In genomic region chr22:25362883-25363240, GRCh38 we compare ENCODE assay signal across 19 cellular contexts.
DNase-seq lines count a peak whose midpoint lies in the region; ATAC-seq and TF ChIP-seq lines count a peak whose summit lies in the region.
"Had no signal": no experiment of that assay in that cellular context is flagged by ENCODE, and none has a peak within 500 bp of the region (broad histone marks: within the 10 kb centered on the region; RNA-seq: fewer than 3 reads in every experiment).

No MANE protein-coding gene starts in this region.

- H3K36me3 ChIP-seq in right atrium auricular region, result peaks cover 18% of the 10 kb centered on the region
- H3K36me3 ChIP-seq in left lung, result peaks cover 0 to 33% of the 10 kb centered on the region in 2 donors
- peaks cover 10% of the 10 kb centered on the region for H3K36me3 ChIP-seq in thoracic aorta
- H3K36me3 ChIP-seq: prostate gland had no signal

- no peak overlapping the region for H3K27ac ChIP-seq in right atrium auricular region
- H3K27ac ChIP-seq in left lung, result no peak overlapping the region
- peak overlapping the region; percentile 35 to 63 for H3K27ac ChIP-seq in thoracic aorta
- H3K27ac ChIP-seq: epithelial cell of prostate, prostate gland, tibial nerve had no signal

- H3K9me3 Mint-ChIP-seq in chondrocyte (ENCODE audit: low read depth), result no peaks in the 10 kb centered on the region
- H3K9me3 Mint-ChIP-seq in activated CD4-positive, alpha-beta T cell treated with anti-CD3 and anti-CD28 coated beads, Interleukin-2, amount 10 ng/mL, durations not matched to agents 7 days and 5 days, result no peaks in the 10 kb centered on the region
- H3K9me3 Mint-ChIP-seq: activated CD4-positive, alpha-beta memory T cell treated with anti-CD3 and anti-CD28 coated beads, Interleukin-2, amount 10 ng/mL, durations not matched to agents 7 days and 5 days; activated naive CD8-positive, alpha-beta T cell treated with anti-CD3 and anti-CD28 coated beads, Interleukin-2, amount 10 ng/mL, durations not matched to agents 7 days and 5 days; CD8-positive, alpha-beta T cell; memory B cell; T-helper 1 cell treated with Interleukin-12 subunit alpha and Interleukin-12 subunit beta and Interleukin-4 antibody, amounts not matched to agents 30 μg/mL and 1 μg/mL, for 36 hours had no signal

- H3K36me3 Mint-ChIP-seq in chondrocyte (ENCODE audit: low read depth), result peaks cover 3% of the 10 kb centered on the region
- H3K36me3 Mint-ChIP-seq in activated CD4-positive, alpha-beta T cell treated with anti-CD3 and anti-CD28 coated beads, Interleukin-2, amount 10 ng/mL, durations not matched to agents 7 days and 5 days (ENCODE audit: low read depth), result no peaks in the 10 kb centered on the region
- H3K36me3 Mint-ChIP-seq: activated naive CD8-positive, alpha-beta T cell treated with anti-CD3 and anti-CD28 coated beads, Interleukin-2, amount 10 ng/mL, durations not matched to agents 7 days and 5 days had no signal

- no peak overlapping the region for H3K4me3 ChIP-seq in right atrium auricular region
- no peak overlapping the region for H3K4me3 ChIP-seq in left lung
- H3K4me3 ChIP-seq in thoracic aorta, result no peak overlapping the region
- H3K4me3 ChIP-seq: Peyer's patch, prostate gland, tibial nerve had no signal

- no peaks in the 10 kb centered on the region for H3K27me3 ChIP-seq in right atrium auricular region
- H3K27me3 ChIP-seq in left lung, result no peaks in the 10 kb centered on the region
- no peaks in the 10 kb centered on the region for H3K27me3 ChIP-seq in thoracic aorta (replicated peaks; ENCODE audit: insufficient read depth)
- H3K27me3 ChIP-seq: Peyer's patch, tibial nerve had no signal

- intact Hi-C loops in Right ventricle myocardium inferior (cut with DNase I), result loop anchor here (1.0 kb wide), 1 partner anchor 84 kb away; no protein-coding TSS in a partner anchor
- intact Hi-C loops in left lung (cut with DNase I), result no loop called here

- H3K4me1 ChIP-seq in right atrium auricular region (peaks cover 0 to 35% of the 10 kb centered on the region in 2 donors), left lung (peaks cover 0 to 31% of the 10 kb centered on the region in 2 donors), thoracic aorta (ENCODE audit: control insufficient read depth in 1 of 2, low read depth in 2 of 2) (peaks cover 3 to 29% of the 10 kb centered on the region in 2 donors)
- H3K4me1 ChIP-seq: prostate gland had no signal

- CTCF ChIA-PET in activated CD4-positive, alpha-beta T cell treated with anti-CD3 and anti-CD28 coated beads, Interleukin-2, amount 10 ng/mL, durations not matched to agents 7 days and 5 days (lab: Charles Lee), result interaction anchor here (0.9 to 1.6 kb wide), 2 partner anchors 16 to 22 kb away, joined by 3 to 6 read pairs; no protein-coding TSS in a partner anchor

- H3K9me3 ChIP-seq in right atrium auricular region (no peaks in the 10 kb centered on the region), left lung (no peaks in the 10 kb centered on the region), thoracic aorta (no peaks in the 10 kb centered on the region)
- H3K9me3 ChIP-seq: Peyer's patch, prostate gland, tibial nerve had no signal

- H3K27ac Mint-ChIP-seq in chondrocyte (ENCODE audit: unreplicated experiment), result no peak overlapping the region
- no peak overlapping the region for H3K27ac Mint-ChIP-seq in activated CD4-positive, alpha-beta T cell treated with anti-CD3 and anti-CD28 coated beads, Interleukin-2, amount 10 ng/mL, durations not matched to agents 7 days and 5 days
- H3K27ac Mint-ChIP-seq: activated CD4-positive, alpha-beta memory T cell treated with anti-CD3 and anti-CD28 coated beads, Interleukin-2, amount 10 ng/mL, durations not matched to agents 7 days and 5 days; activated naive CD8-positive, alpha-beta T cell treated with anti-CD3 and anti-CD28 coated beads, Interleukin-2, amount 10 ng/mL, durations not matched to agents 7 days and 5 days; memory B cell; T-helper 1 cell treated with Interleukin-12 subunit alpha and Interleukin-12 subunit beta and Interleukin-4 antibody, amounts not matched to agents 30 μg/mL and 1 μg/mL, for 36 hours had no signal

- POLR2A ChIA-PET in activated CD4-positive, alpha-beta T cell treated with anti-CD3 and anti-CD28 coated beads, Interleukin-2, amount 10 ng/mL, durations not matched to agents 7 days and 5 days (lab: Charles Lee), result no interaction called here

- no peak overlapping the region for H3K4me3 Mint-ChIP-seq in chondrocyte (ENCODE audit: unreplicated experiment)
- no peak overlapping the region for H3K4me3 Mint-ChIP-seq in activated CD4-positive, alpha-beta T cell treated with anti-CD3 and anti-CD28 coated beads, Interleukin-2, amount 10 ng/mL, durations not matched to agents 7 days and 5 days
- H3K4me3 Mint-ChIP-seq: activated CD4-positive, alpha-beta memory T cell treated with anti-CD3 and anti-CD28 coated beads, Interleukin-2, amount 10 ng/mL, durations not matched to agents 7 days and 5 days; activated naive CD8-positive, alpha-beta T cell treated with anti-CD3 and anti-CD28 coated beads, Interleukin-2, amount 10 ng/mL, durations not matched to agents 7 days and 5 days; CD8-positive, alpha-beta T cell; memory B cell; T-helper 1 cell treated with Interleukin-12 subunit alpha and Interleukin-12 subunit beta and Interleukin-4 antibody, amounts not matched to agents 30 μg/mL and 1 μg/mL, for 36 hours had no signal

- no peaks in the 10 kb centered on the region for H3K4me1 Mint-ChIP-seq in chondrocyte (ENCODE audit: low read depth)
- peaks cover 7% of the 10 kb centered on the region for H3K4me1 Mint-ChIP-seq in activated CD4-positive, alpha-beta T cell treated with anti-CD3 and anti-CD28 coated beads, Interleukin-2, amount 10 ng/mL, durations not matched to agents 7 days and 5 days

- no peaks in the 10 kb centered on the region for H3K27me3 Mint-ChIP-seq in chondrocyte (ENCODE audit: low read depth)
- no peaks in the 10 kb centered on the region for H3K27me3 Mint-ChIP-seq in activated CD4-positive, alpha-beta T cell treated with anti-CD3 and anti-CD28 coated beads, Interleukin-2, amount 10 ng/mL, durations not matched to agents 7 days and 5 days
- H3K27me3 Mint-ChIP-seq: activated CD4-positive, alpha-beta memory T cell treated with anti-CD3 and anti-CD28 coated beads, Interleukin-2, amount 10 ng/mL, durations not matched to agents 7 days and 5 days; activated naive CD8-positive, alpha-beta T cell treated with anti-CD3 and anti-CD28 coated beads, Interleukin-2, amount 10 ng/mL, durations not matched to agents 7 days and 5 days; memory B cell had no signal

- DNase-seq in Right ventricle myocardium inferior (ENCODE audit: missing footprints) (no peak), right atrium auricular region (ENCODE audit: low spot score) (no peak), chondrocyte (ENCODE audit: low spot score) (peak; percentile 63), left lung (peak in 1 of 2 donors; percentile 24), thoracic aorta (ENCODE audit: low spot score) (no peak), NCI-H510A (lab: John Stamatoyannopoulos, UW) (no peak), hypothalamus (lab: John Stamatoyannopoulos, UW) (no peak)
- DNase-seq in activated CD4-positive, alpha-beta T cell treated with anti-CD3 and anti-CD28 coated beads, Interleukin-2, amount 10 ng/mL, durations not matched to agents 7 days and 5 days, result no peak
- DNase-seq: NCI-H187 treated with DMSO at 0.1 percent for 48 hours, NCI-H526 treated with DMSO at 0.1 percent for 48 hours had no signal

- ATAC-seq in Right ventricle myocardium inferior, result peak; percentile 20
- peak; percentile 6 for ATAC-seq in left lung
- no peak for ATAC-seq in thoracic aorta (ENCODE audit: insufficient number of reproducible peaks, low FRiP score, low read depth)

- TF ChIP-seq CTCF in right atrium auricular region (IDR thresholded peaks at IDR 0.05) (no peak), chondrocyte (IDR thresholded peaks at IDR 0.05) (no peak), left lung (IDR thresholded peaks at IDR 0.05) (no peak), thoracic aorta (IDR thresholded peaks at IDR 0.05) (no peak)

Comparison
In these comparisons a context has a peak if more than half of its experiments do, and no peak if none do; other contexts are left out.
1. H3K27ac ChIP-seq: peak in thoracic aorta (2 of 2); none in right atrium auricular region (0 of 2) and left lung (0 of 2).